In genomic region chr20:21303872-21304586, GRCh38 we compare ENCODE assay signal across 8 cellular contexts. TPM values are rescaled to one million over a fixed set of nuclear protein-coding genes. Genes with fewer than 3 reads are reported as not detected.
DNase-seq lines count a peak whose midpoint lies in the region; ATAC-seq, FAIRE-seq and TF ChIP-seq lines count a peak whose summit lies in the region.

No MANE protein-coding gene starts in this region.

- H3K4me2 ChIP-seq in PC-3 (ENCODE audit: low read length), result peak overlapping the region; percentile 96
- H3K4me2 ChIP-seq in endothelial cell of umbilical vein (ENCODE audit: insufficient read depth, low read length), result peak overlapping the region; percentile 88

- CTCF ChIA-PET in Calu3 (lab: Charles Lee), result no interaction called here
- CTCF ChIA-PET in PC-3 (lab: Charles Lee), result no interaction called here
- CTCF ChIA-PET in endothelial cell of umbilical vein (lab: Charles Lee), result interaction anchor here (1.0 to 1.8 kb wide), 4 partner anchors 9 to 201 kb away, joined by 3 to 8 read pairs (median 6); no protein-coding TSS in a partner anchor

- no TSS peak for BruUV-seq in Calu3 (replicated peaks; lab: Mats Ljungman, UMichigan)
- no TSS peak for BruUV-seq in PC-3 (replicated peaks; lab: Mats Ljungman, UMichigan)
- TSS peak; percentile 32 for BruUV-seq in endothelial cell of umbilical vein (replicated peaks; lab: Mats Ljungman, UMichigan)

- H4K20me1 ChIP-seq in PC-3 (ENCODE audit: low read length) (peaks cover 27% of the 10 kb centered on the region), endothelial cell of umbilical vein (replicated peaks; ENCODE audit: control insufficient read depth, extremely low read depth, insufficient read depth, low read length) (peaks cover 2% of the 10 kb centered on the region)

- H2AFZ ChIP-seq in PC-3 (ENCODE audit: low read length) (peak overlapping the region; percentile 87; the same call in 1 of the 2 replicates), endothelial cell of umbilical vein (ENCODE audit: low read depth, low read length) (no peak overlapping the region)

- H3K36me3 ChIP-seq in H7 (replicated peaks; ENCODE audit: control insufficient read depth, insufficient read depth, low read length) (peaks cover 1% of the 10 kb centered on the region; the same call in 1 of the 2 replicates), PC-3 (ENCODE audit: low read depth, low read length) (peaks cover 5% of the 10 kb centered on the region; the same call in 1 of the 2 replicates), endothelial cell of umbilical vein (ENCODE audit: control insufficient read depth in 2 of 2, extremely low read depth in 1 of 2, insufficient read depth in 2 of 2, low read length in 2 of 2) (no peaks in the 10 kb centered on the region)

- H3K27me3 Mint-ChIP-seq in Calu3 (ENCODE audit: unreplicated experiment) (no peaks in the 10 kb centered on the region), nephron progenitor cell (ENCODE audit: low read depth, poor library complexity) (peaks cover 8% of the 10 kb centered on the region)

- dilution Hi-C loops in endothelial cell of umbilical vein (cut with MboI; ENCODE audit: extremely low pct_ligation_motif_present, low sequenced_read_pairs), result no loop called here

- H3K4me3 Mint-ChIP-seq in Calu3 (ENCODE audit: low read depth, unreplicated experiment) (peak overlapping the region; percentile 73), nephron progenitor cell (peak overlapping the region; percentile 96)

- no peaks in the 10 kb centered on the region for H3K9me1 ChIP-seq in endothelial cell of umbilical vein (replicated peaks; ENCODE audit: control insufficient read depth, extremely low read depth, insufficient read depth, low read length)

- H3K4me1 Mint-ChIP-seq in Calu3 (ENCODE audit: low read depth, unreplicated experiment) (peaks cover 9% of the 10 kb centered on the region), nephron progenitor cell (peaks cover 35% of the 10 kb centered on the region)

- DNase-seq in Calu3 (no peak), H7 (no peak), PC-3 (no peak), endothelial cell of umbilical vein (ENCODE audit: low read depth, low spot score) (no peak), nephron progenitor cell (no peak), OCI-M2 (lab: John Stamatoyannopoulos, UW; ENCODE audit: unreplicated experiment) (no peak), NCI-H1694 treated with DMSO at 0.1 percent for 48 hours (lab: John Stamatoyannopoulos, UW) (no peak), mucosa of gallbladder (ENCODE audit: low spot score) (no peak)

- no peaks in the 10 kb centered on the region for H3K9me3 ChIP-seq in PC-3 (ENCODE audit: low read length)
- H3K9me3 ChIP-seq in endothelial cell of umbilical vein (replicated peaks; ENCODE audit: control insufficient read depth, insufficient read depth, low read length), result no peaks in the 10 kb centered on the region

- intact Hi-C loops in Calu3 (cut with micrococcal nuclease; ENCODE audit: unreplicated experiment), result no loop called here
- intact Hi-C loops in PC-3 (cut with micrococcal nuclease), result loop anchor here (5.0 kb wide), 2 partner anchors 67 to 177 kb away; partner anchors contain the start of gene KIZ
- intact Hi-C loops in endothelial cell of umbilical vein (cut with micrococcal nuclease), result loop anchor here (1.0 to 10.0 kb wide), 5 partner anchors 19 to 1781 kb away; partner anchors contain the start of genes CD93 and KIZ

- ATAC-seq in PC-3, result peak; percentile 10

- H3K27ac ChIP-seq in PC-3 (ENCODE audit: low read length) (peak overlapping the region; percentile 74), endothelial cell of umbilical vein (ENCODE audit: insufficient read depth, low read depth, low read length) (peak overlapping the region; percentile 92)

- H3K9me3 Mint-ChIP-seq in Calu3 (ENCODE audit: low read depth, unreplicated experiment), result no peaks in the 10 kb centered on the region
- peaks cover 9% of the 10 kb centered on the region for H3K9me3 Mint-ChIP-seq in nephron progenitor cell

- POLR2A ChIA-PET in PC-3 (lab: Charles Lee; ENCODE audit: unreplicated experiment), result no interaction called here
- POLR2A ChIA-PET in endothelial cell of umbilical vein (lab: Charles Lee), result no interaction called here

- H3K4me3 ChIP-seq in H7 (ENCODE audit: insufficient read depth, low read depth, low read length) (peak overlapping the region; percentile 96), PC-3 (ENCODE audit: low read length) (peak overlapping the region; percentile 92), endothelial cell of umbilical vein (replicated peaks in 1 of 3; ENCODE audit: insufficient read depth in 1 of 3, low read depth in 1 of 3, low read length in 3 of 3) (peak overlapping the region; percentile 27 to 94 (median 89))

- H3K36me3 Mint-ChIP-seq in Calu3 (ENCODE audit: insufficient read depth, unreplicated experiment), result peaks cover 26% of the 10 kb centered on the region
- H3K36me3 Mint-ChIP-seq in nephron progenitor cell (ENCODE audit: low read depth), result peaks cover 19% of the 10 kb centered on the region

- no peaks in the 10 kb centered on the region for H3K9me2 ChIP-seq in PC-3 (replicated peaks; ENCODE audit: low read length)

- H3K9ac ChIP-seq in PC-3 (ENCODE audit: low read length), result peak overlapping the region; percentile 96
- H3K9ac ChIP-seq in endothelial cell of umbilical vein (replicated peaks; ENCODE audit: extremely low read depth, insufficient read depth, low read length), result peak overlapping the region; percentile 95

- no peak for FAIRE-seq in endothelial cell of umbilical vein (lab: Jason Lieb, UNC)

- H3K27me3 ChIP-seq in H7 (ENCODE audit: control insufficient read depth, insufficient read depth, low read length), result no peaks in the 10 kb centered on the region; the same call in 1 of the 2 replicates
- H3K27me3 ChIP-seq in PC-3 (ENCODE audit: low read length), result no peaks in the 10 kb centered on the region
- H3K27me3 ChIP-seq in endothelial cell of umbilical vein (ENCODE audit: control insufficient read depth in 2 of 2, insufficient read depth in 2 of 2, low read length in 2 of 2), result peaks cover 5 to 7% of the 10 kb centered on the region in 2 experiments

- TF ChIP-seq POLR2A in endothelial cell of umbilical vein (IDR thresholded peaks at IDR 0.05; ENCODE audit: low read depth, low read length), result no peak

- TF ChIP-seq CTCF in Calu3 (IDR thresholded peaks at IDR 0.05; ENCODE audit: unreplicated experiment) (no peak), PC-3 (conservative IDR thresholded peaks at IDR 0.05; ENCODE audit: low read depth, low read length) (no peak), endothelial cell of umbilical vein (IDR thresholded peaks at IDR 0.05; ENCODE audit: extremely low read depth in 1 of 2, insufficient read depth in 1 of 2, low read depth in 1 of 2, low read length in 2 of 2) (no peak), nephron progenitor cell (IDR thresholded peaks at IDR 0.05) (no peak)

- no peaks in the 10 kb centered on the region for H3F3A ChIP-seq in PC-3 (ENCODE audit: low read length, unreplicated experiment)

- H3K79me2 ChIP-seq in PC-3 (ENCODE audit: low read length) (peaks cover 39% of the 10 kb centered on the region), endothelial cell of umbilical vein (ENCODE audit: control insufficient read depth, insufficient read depth, low read length) (peaks cover 48% of the 10 kb centered on the region)

- H3K27ac Mint-ChIP-seq in Calu3 (ENCODE audit: unreplicated experiment) (peak overlapping the region; percentile 90), nephron progenitor cell (peak overlapping the region; percentile 100)

- H3K4me1 ChIP-seq in PC-3 (ENCODE audit: insufficient read depth, low read length), result peaks cover 16% of the 10 kb centered on the region
- peaks cover 15% of the 10 kb centered on the region for H3K4me1 ChIP-seq in endothelial cell of umbilical vein (ENCODE audit: control insufficient read depth, extremely low read depth, insufficient read depth, low read length)

TF ChIP-seq in endothelial cell of umbilical vein, 7 proteins besides CTCF, POLR2A, EP300 and RAD21:
- TF ChIP-seq FOS (IDR thresholded peaks at IDR 0.05; ENCODE audit: borderline replicate concordance, insufficient read depth, low read length), result no peak
- no peak for TF ChIP-seq EZH2 (IDR thresholded peaks at IDR 0.05; ENCODE audit: borderline replicate concordance, low read depth, low read length, severe bottlenecking)
- no peak for TF ChIP-seq POLR2AphosphoS5 (IDR thresholded peaks at IDR 0.05; ENCODE audit: insufficient read depth, low read depth, low read length)
- TF ChIP-seq GATA2 (IDR thresholded peaks at IDR 0.05; ENCODE audit: insufficient read depth, insufficient read length, low read depth, low read length), result no peak
- no peak for TF ChIP-seq JUN (IDR thresholded peaks at IDR 0.05; ENCODE audit: borderline replicate concordance, insufficient read depth, insufficient read length, low read depth)
- no peak for TF ChIP-seq MYC (IDR thresholded peaks at IDR 0.05; ENCODE audit: low read depth, low read length)
- TF ChIP-seq, protein P1, sequence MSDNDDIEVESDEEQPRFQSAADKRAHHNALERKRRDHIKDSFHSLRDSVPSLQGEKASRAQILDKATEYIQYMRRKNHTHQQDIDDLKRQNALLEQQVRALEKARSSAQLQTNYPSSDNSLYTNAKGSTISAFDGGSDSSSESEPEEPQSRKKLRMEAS (IDR thresholded peaks at IDR 0.05; ENCODE audit: insufficient read depth, insufficient read length), result no peak
TF ChIP-seq in endothelial cell of umbilical vein: peak in this region for 0.

RNA-seq across cellular contexts. Expression of gene XRN2, which starts 0.9 kb away (rescaled TPM):
- total RNA-seq in Calu3 (2022), result 23.4 and 24.7 TPM in 2 replicates
- total RNA-seq in H7 (2014; rRNA removed; shearing (Covaris generic)), result 137 and 143 TPM in 2 replicates
- total RNA-seq in PC-3 (2014; rRNA removed), result 71.5 and 76.8 TPM in 2 replicates
- total RNA-seq in endothelial cell of umbilical vein, result 62.5 and 66.6 TPM in 2 replicates
- 25.4 and 32.3 TPM in 2 replicates for polyA plus RNA-seq in endothelial cell of umbilical vein
- polyA plus RNA-seq in endothelial cell of umbilical vein (2011; cell fraction: cytosol; rRNA removed), result 44.0 and 49.3 TPM in 2 replicates
- 60.5 and 68.3 TPM in 2 replicates for polyA plus RNA-seq in endothelial cell of umbilical vein (2011; cell fraction: nucleus; rRNA removed)
- polyA plus RNA-seq in endothelial cell of umbilical vein (2012), result 57.0 and 78.8 TPM in 2 replicates
- polyA minus RNA-seq in endothelial cell of umbilical vein, result 38.2 and 39.4 TPM in 2 replicates
- 14.1 TPM for polyA minus RNA-seq in endothelial cell of umbilical vein (2011; cell fraction: cytosol; rRNA and poly(A)+ RNA removed)
- 30.7 and 38.6 TPM in 2 replicates for polyA minus RNA-seq in endothelial cell of umbilical vein (2011; cell fraction: nucleus; rRNA and poly(A)+ RNA removed)
- total RNA-seq in mucosa of gallbladder, result 48.2 TPM
